8 cellular contexts compared by ENCODE assay signal in the genomic region with DNA sequence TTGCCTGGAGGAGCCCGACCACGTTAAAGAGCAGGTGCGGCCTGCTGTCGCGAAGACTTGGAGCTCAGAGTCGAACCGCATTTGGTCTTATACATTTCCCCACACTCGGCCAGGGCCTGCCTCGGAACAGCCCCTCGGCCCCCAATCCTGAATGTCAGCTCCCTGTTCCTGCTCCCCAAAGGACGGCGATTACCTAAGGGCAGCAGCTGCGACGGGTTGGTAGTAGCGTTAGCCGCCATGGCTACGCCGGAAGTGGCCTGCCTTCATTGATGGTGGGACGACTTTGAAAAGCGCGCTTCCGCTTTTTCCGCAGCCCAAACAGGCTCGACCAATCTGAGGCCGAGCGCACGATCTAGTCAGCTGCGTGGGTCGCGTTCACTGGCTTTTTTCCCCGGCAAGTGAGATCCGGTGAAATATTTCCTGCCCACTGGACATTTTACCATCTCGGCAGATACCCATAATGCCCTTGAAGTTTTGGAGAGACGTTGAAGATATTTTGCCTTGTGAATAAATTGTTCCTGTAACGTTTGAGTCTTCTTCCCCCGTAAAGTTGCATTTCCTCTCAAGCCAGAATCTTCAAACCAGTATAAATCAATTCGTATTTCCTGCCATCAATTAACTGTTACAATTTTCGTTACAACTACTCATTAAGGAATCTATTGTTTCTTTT. TPM values are rescaled to one million over a fixed set of nuclear protein-coding genes. Genes with fewer than 3 reads are reported as not detected.
A peak's percentile ranks its signal among the peaks of the same experiment; 100 is the strongest.
DNase-seq lines count a peak whose midpoint lies in the region; TF ChIP-seq lines count a peak whose summit lies in the region.

A gene (minus strand): TSS at position 254 of the 670 bp plus-strand sequence. CDS start 15 bp downstream, at position 239.

- no peak for TF ChIP-seq POLR2A in stomach (IDR thresholded peaks at IDR 0.05)

- peak; percentile 61 for TF ChIP-seq EP300 in neural cell (conservative IDR thresholded peaks at IDR 0.05; ENCODE audit: poor library complexity, severe bottlenecking)
- no peak for TF ChIP-seq EP300 in stomach (IDR thresholded peaks at IDR 0.05)

- intact Hi-C loops in stomach (cut with DNase I; ENCODE audit: low total_unique reads) = no loop called here

- no peak for TF ChIP-seq RAD21 in neural cell (conservative IDR thresholded peaks at IDR 0.05)

- H3K9me3 ChIP-seq in neural cell (ENCODE audit: low read length) = no peaks in the 10 kb centered on the region
- H3K9me3 ChIP-seq in stomach = no peaks in the 10 kb centered on the region

- TF ChIP-seq CTCF in fibroblast of villous mesenchyme (IDR thresholded peaks at IDR 0.05; ENCODE audit: insufficient read depth, low read depth, low read length) (no peak), neural cell (IDR thresholded peaks at IDR 0.05; ENCODE audit: poor library complexity, severe bottlenecking) (no peak), stomach (IDR thresholded peaks at IDR 0.05) (no peak)

- peak within 1 kb of the TSS; percentile 81 for H3K9ac ChIP-seq in neural cell (ENCODE audit: low read length)

- H3K4me2 ChIP-seq in neural cell (ENCODE audit: low read length) = peak within 1 kb of the TSS; percentile 87

- peaks cover 6% of the 10 kb centered on the region for H3K36me3 ChIP-seq in H7 (replicated peaks; ENCODE audit: control insufficient read depth, insufficient read depth, low read length)
- H3K36me3 ChIP-seq in neural cell (ENCODE audit: insufficient read depth, low read length) = no peaks in the 10 kb centered on the region
- H3K36me3 ChIP-seq in stomach = peaks cover 0 to 30% (median 28%) of the 10 kb centered on the region in 4 donors

- 0 to 1% (median 0%) methylated on average over 34 to 38 of the region's 38 CpGs for WGBS in stomach, 5 donors

- DNase-seq in EL (peak; percentile 95), H7 (peak; percentile 69), M059J (ENCODE audit: low read depth) (peak; percentile 95), SHP77 (lab: John Stamatoyannopoulos, UW) (peak; percentile 98), fibroblast of villous mesenchyme (ENCODE audit: low read depth) (peak; percentile 95), stomach (peak; percentile 89)
- DNase-seq in activated effector memory CD4-positive, alpha-beta T cell treated with Interleukin-2 at 50 U/mL for 16 hours = peak; percentile 86

- peak within 1 kb of the TSS; percentile 84 for H2AFZ ChIP-seq in neural cell (ENCODE audit: low read depth, low read length)

- peak within 1 kb of the TSS; percentile 86 for H3K4me3 ChIP-seq in H7 (ENCODE audit: insufficient read depth, low read depth, low read length)
- H3K4me3 ChIP-seq in fibroblast of villous mesenchyme (ENCODE audit: low read depth, low read length) = peak within 1 kb of the TSS; percentile 88
- peak within 1 kb of the TSS; percentile 91 for H3K4me3 ChIP-seq in neural cell (ENCODE audit: low read length)
- peak within 1 kb of the TSS; percentile 64 to 84 (median 81) for H3K4me3 ChIP-seq in stomach

- H3F3A ChIP-seq in neural cell (ENCODE audit: insufficient read depth, low read length, poor library complexity, severe bottlenecking) = no peaks in the 10 kb centered on the region

- H4K20me1 ChIP-seq in neural cell (ENCODE audit: insufficient read depth) = no peaks in the 10 kb centered on the region

- peaks cover 14 to 35% (median 25%) of the 10 kb centered on the region in 4 donors for H3K4me1 ChIP-seq in stomach

- H3K79me2 ChIP-seq in neural cell (replicated peaks; ENCODE audit: insufficient read depth, low read length) = peaks cover 12% of the 10 kb centered on the region

- H3K27me3 ChIP-seq in H7 (ENCODE audit: control insufficient read depth, insufficient read depth, low read length) = no peaks in the 10 kb centered on the region
- H3K27me3 ChIP-seq in neural cell (ENCODE audit: insufficient read depth, low read depth, low read length) = no peaks in the 10 kb centered on the region
- H3K27me3 ChIP-seq in stomach = no peaks in the 10 kb centered on the region

- H3K27ac ChIP-seq in neural cell (ENCODE audit: low read length) (peak within 1 kb of the TSS; percentile 61), stomach (peak within 1 kb of the TSS; percentile 86 to 94 (median 89))

- H3K9me2 ChIP-seq in neural cell (ENCODE audit: insufficient read depth, low read length) = no peaks in the 10 kb centered on the region

TF ChIP-seq in neural cell, 6 proteins besides CTCF, POLR2A, EP300 and RAD21:
- TF ChIP-seq TAF1 (IDR thresholded peaks at IDR 0.05; ENCODE audit: low read depth) (peak; percentile 80), SMC3 (conservative IDR thresholded peaks at IDR 0.05; ENCODE audit: poor library complexity) (peak; percentile 15), EZH2 (IDR thresholded peaks at IDR 0.05; ENCODE audit: borderline replicate concordance, insufficient read depth, low read length, poor library complexity, severe bottlenecking) (no peak), POLR2AphosphoS5 (IDR thresholded peaks at IDR 0.05) (peak; percentile 91), MXI1 (conservative IDR thresholded peaks at IDR 0.05; ENCODE audit: poor library complexity, severe bottlenecking) (peak; percentile 95)
- TF ChIP-seq, protein P1, sequence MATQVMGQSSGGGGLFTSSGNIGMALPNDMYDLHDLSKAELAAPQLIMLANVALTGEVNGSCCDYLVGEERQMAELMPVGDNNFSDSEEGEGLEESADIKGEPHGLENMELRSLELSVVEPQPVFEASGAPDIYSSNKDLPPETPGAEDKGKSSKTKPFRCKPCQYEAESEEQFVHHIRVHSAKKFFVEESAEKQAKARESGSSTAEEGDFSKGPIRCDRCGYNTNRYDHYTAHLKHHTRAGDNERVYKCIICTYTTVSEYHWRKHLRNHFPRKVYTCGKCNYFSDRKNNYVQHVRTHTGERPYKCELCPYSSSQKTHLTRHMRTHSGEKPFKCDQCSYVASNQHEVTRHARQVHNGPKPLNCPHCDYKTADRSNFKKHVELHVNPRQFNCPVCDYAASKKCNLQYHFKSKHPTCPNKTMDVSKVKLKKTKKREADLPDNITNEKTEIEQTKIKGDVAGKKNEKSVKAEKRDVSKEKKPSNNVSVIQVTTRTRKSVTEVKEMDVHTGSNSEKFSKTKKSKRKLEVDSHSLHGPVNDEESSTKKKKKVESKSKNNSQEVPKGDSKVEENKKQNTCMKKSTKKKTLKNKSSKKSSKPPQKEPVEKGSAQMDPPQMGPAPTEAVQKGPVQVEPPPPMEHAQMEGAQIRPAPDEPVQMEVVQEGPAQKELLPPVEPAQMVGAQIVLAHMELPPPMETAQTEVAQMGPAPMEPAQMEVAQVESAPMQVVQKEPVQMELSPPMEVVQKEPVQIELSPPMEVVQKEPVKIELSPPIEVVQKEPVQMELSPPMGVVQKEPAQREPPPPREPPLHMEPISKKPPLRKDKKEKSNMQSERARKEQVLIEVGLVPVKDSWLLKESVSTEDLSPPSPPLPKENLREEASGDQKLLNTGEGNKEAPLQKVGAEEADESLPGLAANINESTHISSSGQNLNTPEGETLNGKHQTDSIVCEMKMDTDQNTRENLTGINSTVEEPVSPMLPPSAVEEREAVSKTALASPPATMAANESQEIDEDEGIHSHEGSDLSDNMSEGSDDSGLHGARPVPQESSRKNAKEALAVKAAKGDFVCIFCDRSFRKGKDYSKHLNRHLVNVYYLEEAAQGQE (IDR thresholded peaks at IDR 0.05; ENCODE audit: borderline replicate concordance) = no peak

RNA-seq across cellular contexts. Expression of the gene that starts here (rescaled TPM):
- total RNA-seq in H7 (2014; rRNA removed; shearing (Covaris generic)) = 41.6 and 48.3 TPM in 2 replicates
- 41.1 and 65.5 TPM in 2 replicates for total RNA-seq in M059J (2014; rRNA removed; shearing (Covaris generic))
- 27.1 and 37.1 TPM in 2 replicates for total RNA-seq in fibroblast of villous mesenchyme
- polyA plus RNA-seq in neural cell = 90.5 and 100 TPM in 2 replicates
- polyA minus RNA-seq in neural cell = 37.7 and 39.0 TPM in 2 replicates
- total RNA-seq in stomach = 10 to 100 TPM in 3 of 5 donors, 1 to 10 TPM in 2; 2.9 to 45.3 (median 14.3) TPM
- polyA plus RNA-seq in stomach = 100 to 1,000 TPM in 1 of 3 donors, 10 to 100 TPM in 2; 60.8 to 109 (median 89.6) TPM

Comparison
In these comparisons a context has a peak if more than half of its experiments do, and no peak if none do; other contexts are left out.
1. Peak in every context shown above with its lines: DNase-seq, H3K4me3 ChIP-seq and H3K27ac ChIP-seq.